Comparison of ENCODE assay signal across 1 cellular context in the genomic region with DNA sequence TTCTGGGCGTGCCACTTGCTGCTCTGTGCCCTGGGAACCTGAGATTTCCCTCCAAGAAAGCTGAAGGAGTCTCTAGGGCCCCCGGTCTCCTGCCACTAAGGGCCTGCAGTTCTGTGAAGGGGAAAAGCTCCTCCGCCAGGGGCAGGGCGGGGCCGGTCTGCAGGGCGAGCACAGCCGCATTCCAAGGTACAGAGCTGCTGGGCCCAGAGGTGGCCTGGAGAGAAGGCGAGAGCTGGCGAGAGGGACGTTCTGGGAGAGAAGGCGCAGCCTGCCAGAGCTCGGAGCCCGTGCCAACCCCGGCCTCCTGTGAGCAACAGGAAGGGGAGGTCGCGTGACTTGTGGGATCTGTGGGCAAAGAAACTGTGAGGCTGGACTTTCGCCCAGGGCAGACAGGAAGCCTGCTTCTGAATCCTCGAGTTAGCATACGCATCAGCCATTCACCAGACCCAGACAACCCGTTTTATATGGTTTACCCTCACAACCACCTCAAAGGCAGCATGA.
TF ChIP-seq lines count a peak whose summit lies in the region.

No MANE protein-coding gene starts in this region.

TF ChIP-seq in SK-N-SH, 30 proteins besides CTCF, POLR2A, EP300 and RAD21 (continued from another document):
- TF ChIP-seq, protein P1, sequence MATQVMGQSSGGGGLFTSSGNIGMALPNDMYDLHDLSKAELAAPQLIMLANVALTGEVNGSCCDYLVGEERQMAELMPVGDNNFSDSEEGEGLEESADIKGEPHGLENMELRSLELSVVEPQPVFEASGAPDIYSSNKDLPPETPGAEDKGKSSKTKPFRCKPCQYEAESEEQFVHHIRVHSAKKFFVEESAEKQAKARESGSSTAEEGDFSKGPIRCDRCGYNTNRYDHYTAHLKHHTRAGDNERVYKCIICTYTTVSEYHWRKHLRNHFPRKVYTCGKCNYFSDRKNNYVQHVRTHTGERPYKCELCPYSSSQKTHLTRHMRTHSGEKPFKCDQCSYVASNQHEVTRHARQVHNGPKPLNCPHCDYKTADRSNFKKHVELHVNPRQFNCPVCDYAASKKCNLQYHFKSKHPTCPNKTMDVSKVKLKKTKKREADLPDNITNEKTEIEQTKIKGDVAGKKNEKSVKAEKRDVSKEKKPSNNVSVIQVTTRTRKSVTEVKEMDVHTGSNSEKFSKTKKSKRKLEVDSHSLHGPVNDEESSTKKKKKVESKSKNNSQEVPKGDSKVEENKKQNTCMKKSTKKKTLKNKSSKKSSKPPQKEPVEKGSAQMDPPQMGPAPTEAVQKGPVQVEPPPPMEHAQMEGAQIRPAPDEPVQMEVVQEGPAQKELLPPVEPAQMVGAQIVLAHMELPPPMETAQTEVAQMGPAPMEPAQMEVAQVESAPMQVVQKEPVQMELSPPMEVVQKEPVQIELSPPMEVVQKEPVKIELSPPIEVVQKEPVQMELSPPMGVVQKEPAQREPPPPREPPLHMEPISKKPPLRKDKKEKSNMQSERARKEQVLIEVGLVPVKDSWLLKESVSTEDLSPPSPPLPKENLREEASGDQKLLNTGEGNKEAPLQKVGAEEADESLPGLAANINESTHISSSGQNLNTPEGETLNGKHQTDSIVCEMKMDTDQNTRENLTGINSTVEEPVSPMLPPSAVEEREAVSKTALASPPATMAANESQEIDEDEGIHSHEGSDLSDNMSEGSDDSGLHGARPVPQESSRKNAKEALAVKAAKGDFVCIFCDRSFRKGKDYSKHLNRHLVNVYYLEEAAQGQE (IDR thresholded peaks at IDR 0.05; ENCODE audit: low read depth, low read length), result 0 out of 2 replicates have a peak, but pooled peaks have one; percentile 11
- TF ChIP-seq, protein P2, sequence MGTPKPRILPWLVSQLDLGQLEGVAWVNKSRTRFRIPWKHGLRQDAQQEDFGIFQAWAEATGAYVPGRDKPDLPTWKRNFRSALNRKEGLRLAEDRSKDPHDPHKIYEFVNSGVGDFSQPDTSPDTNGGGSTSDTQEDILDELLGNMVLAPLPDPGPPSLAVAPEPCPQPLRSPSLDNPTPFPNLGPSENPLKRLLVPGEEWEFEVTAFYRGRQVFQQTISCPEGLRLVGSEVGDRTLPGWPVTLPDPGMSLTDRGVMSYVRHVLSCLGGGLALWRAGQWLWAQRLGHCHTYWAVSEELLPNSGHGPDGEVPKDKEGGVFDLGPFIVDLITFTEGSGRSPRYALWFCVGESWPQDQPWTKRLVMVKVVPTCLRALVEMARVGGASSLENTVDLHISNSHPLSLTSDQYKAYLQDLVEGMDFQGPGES (IDR thresholded peaks at IDR 0.05; ENCODE audit: low read depth, low read length), result no peak
- TF ChIP-seq TEAD4 (IDR thresholded peaks at IDR 0.05; ENCODE audit: borderline replicate concordance, insufficient read depth) (0 out of 2 replicates have a peak, but pooled peaks have one; percentile 16), GATA2 (CRISPR knock-in tag; IDR thresholded peaks at IDR 0.05) (no peak), CHD2 (IDR thresholded peaks at IDR 0.05; ENCODE audit: low read length, partially characterized antibody) (no peak)
- TF ChIP-seq, protein P3, sequence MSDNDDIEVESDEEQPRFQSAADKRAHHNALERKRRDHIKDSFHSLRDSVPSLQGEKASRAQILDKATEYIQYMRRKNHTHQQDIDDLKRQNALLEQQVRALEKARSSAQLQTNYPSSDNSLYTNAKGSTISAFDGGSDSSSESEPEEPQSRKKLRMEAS (IDR thresholded peaks at IDR 0.05; ENCODE audit: low read depth), result peak; percentile 82
- TF ChIP-seq, protein P4, sequence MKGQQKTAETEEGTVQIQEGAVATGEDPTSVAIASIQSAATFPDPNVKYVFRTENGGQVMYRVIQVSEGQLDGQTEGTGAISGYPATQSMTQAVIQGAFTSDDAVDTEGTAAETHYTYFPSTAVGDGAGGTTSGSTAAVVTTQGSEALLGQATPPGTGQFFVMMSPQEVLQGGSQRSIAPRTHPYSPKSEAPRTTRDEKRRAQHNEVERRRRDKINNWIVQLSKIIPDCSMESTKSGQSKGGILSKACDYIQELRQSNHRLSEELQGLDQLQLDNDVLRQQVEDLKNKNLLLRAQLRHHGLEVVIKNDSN (IDR thresholded peaks at IDR 0.05; ENCODE audit: borderline replicate concordance, low read depth), result peak; percentile 62
